Comparison of ENCODE assay signal across 31 cellular contexts in genomic region chr11:44376423-44376822, GRCh38.
"Had no signal": no experiment of that assay in that cellular context is flagged by ENCODE, and none has a peak within 500 bp of the region (broad histone marks: within the 10 kb centered on the region; RNA-seq: fewer than 3 reads in every experiment).

No MANE protein-coding gene starts in this region.

- H3K27ac ChIP-seq: colonic mucosa, epithelial cell of prostate, esophagus squamous epithelium, gastroesophageal sphincter, VCaP had no signal

- H3K4me1 ChIP-seq: colonic mucosa, esophagus squamous epithelium, gastroesophageal sphincter had no signal

- FAIRE-seq: astrocyte, endometrium, endothelial cell of umbilical vein, TTC549 had no signal

- H3K9me3 ChIP-seq: colonic mucosa, esophagus squamous epithelium had no signal

- DNase-seq: activated B cell treated with CpG ODN at 0.5 μM for 24 hours; activated CD4-positive, alpha-beta T cell treated with anti-CD3 and anti-CD28 coated beads for 48 hours; activated CD4-positive, alpha-beta T cell treated with anti-CD3 and anti-CD28 coated beads, Interleukin-2, amount 50 U/mL, for 1 hour; activated CD4-positive, alpha-beta T cell treated with anti-CD3 and anti-CD28 coated beads, Interleukin-2, amount 50 U/mL, for 48 hours; activated CD8-positive, alpha-beta memory T cell treated with anti-CD3 and anti-CD28 coated beads for 24 hours; activated CD8-positive, alpha-beta T cell treated with anti-CD3 and anti-CD28 coated beads for 36 hours; activated effector memory CD4-positive, alpha-beta T cell treated with Interleukin-2 at 50 U/mL for 16 hours; activated gamma-delta T cell treated with Interleukin-2 at 50 U/mL for 16 hours; activated naive CD4-positive, alpha-beta T cell treated with anti-CD3 and anti-CD28 coated beads, Interleukin-2, amount 50 U/mL, for 16 hours; activated naive CD4-positive, alpha-beta T cell treated with Interleukin-2 at 50 U/mL for 16 hours; activated T-cell treated with anti-CD3 and anti-CD28 coated beads, Interleukin-2, amount 50 U/mL, for 4 hours; amniotic stem cell; anterior cingulate cortex; central memory CD4-positive, alpha-beta T cell; cerebellar nuclear complex; colonic mucosa; effector CD8-positive, alpha-beta T cell; esophagus squamous epithelium; foreskin melanocyte; SW 1271; T-helper 1 cell; T-helper 17 cell had no signal

- ATAC-seq: activated CD4-positive, CD25-positive, alpha-beta regulatory T cell treated with anti-CD3 and anti-CD28 coated beads, Interleukin-2, amount 50 U/mL, for 24 hours; activated CD8-positive, alpha-beta T cell treated with anti-CD3 and anti-CD28 coated beads for 36 hours; activated T-cell treated with anti-CD3 and anti-CD28 coated beads, Interleukin-2, amount 50 U/mL, for 4 hours; activated T-helper 17 cell treated with anti-CD3 and anti-CD28 coated beads, Interleukin-2, amount 50 U/mL, for 72 hours; gastroesophageal sphincter; T-helper 17 cell had no signal

- H3K36me3 ChIP-seq: colonic mucosa, esophagus squamous epithelium, gastroesophageal sphincter had no signal

- H3K4me3 ChIP-seq: colonic mucosa, esophagus squamous epithelium, gastroesophageal sphincter had no signal

- H3K27me3 ChIP-seq: colonic mucosa had no signal
